In the genomic region with DNA sequence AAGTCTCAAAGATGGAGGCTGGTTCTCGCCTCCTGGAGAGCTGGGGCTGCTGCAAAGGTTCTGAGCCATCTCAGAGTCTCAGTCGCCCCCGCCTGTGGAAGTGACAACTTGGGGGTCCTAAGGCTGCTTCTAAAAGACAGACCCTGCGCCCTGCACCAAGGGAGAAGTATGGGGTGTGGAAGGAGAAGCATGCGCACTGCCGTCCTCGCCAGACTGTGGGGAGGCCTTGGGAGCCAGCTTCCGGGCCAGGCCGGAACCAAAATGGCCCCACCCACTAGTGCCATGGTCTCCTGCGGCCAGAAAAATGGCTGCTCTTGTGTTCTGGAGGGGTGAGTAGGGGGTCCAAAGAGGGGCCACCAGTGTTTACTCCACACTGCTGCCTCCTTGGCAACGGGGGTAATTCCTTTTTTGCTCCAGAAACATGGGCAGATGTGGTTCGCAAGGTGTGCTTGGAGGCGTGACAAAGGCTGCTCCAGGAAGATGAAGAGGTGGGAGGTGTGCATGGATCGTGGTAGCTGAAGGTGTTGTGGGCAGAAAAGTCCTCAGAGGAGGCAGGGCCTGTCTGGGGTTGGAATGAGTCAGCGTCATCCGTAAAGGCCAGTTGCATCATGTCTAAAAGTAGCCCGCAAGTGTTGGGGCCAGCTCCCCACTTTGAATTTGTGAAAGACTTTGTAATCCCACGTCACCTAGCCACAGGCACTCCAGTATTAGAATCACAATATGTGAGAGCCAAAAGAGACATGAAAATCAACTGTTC, we compare ENCODE assay signal across 9 cellular contexts.
A peak's percentile ranks its signal among the peaks of the same experiment; 100 is the strongest.
DNase-seq lines count a peak whose midpoint lies in the region; ATAC-seq and TF ChIP-seq lines count a peak whose summit lies in the region.
"Had no signal": no experiment of that assay in that cellular context is flagged by ENCODE, and none has a peak within 500 bp of the region (broad histone marks: within the 10 kb centered on the region; RNA-seq: fewer than 3 reads in every experiment).

No MANE protein-coding gene starts in this region.

- peaks cover 24% of the 10 kb centered on the region for H3K4me1 Mint-ChIP-seq in activated naive CD8-positive, alpha-beta T cell treated with anti-CD3 and anti-CD28 coated beads, Interleukin-2, amount 50 U/mL, for 24 hours
- peaks cover 8% of the 10 kb centered on the region for H3K4me1 Mint-ChIP-seq in activated naive CD8-positive, alpha-beta T cell treated with anti-CD3 and anti-CD28 coated beads for 36 hours

- no peaks in the 10 kb centered on the region for H3K9me3 ChIP-seq in Karpas-422 (ENCODE audit: low read length)
- peaks cover 3% of the 10 kb centered on the region for H3K9me3 ChIP-seq in WERI-Rb-1 (ENCODE audit: severe bottlenecking)

- no peaks in the 10 kb centered on the region for H3K36me3 ChIP-seq in Karpas-422 (ENCODE audit: insufficient read depth, low read length)
- H3K36me3 ChIP-seq in WERI-Rb-1 = no peaks in the 10 kb centered on the region
- H3K36me3 ChIP-seq: BLaER1 had no signal

- H3K4me2 ChIP-seq in Karpas-422 (ENCODE audit: low read depth, low read length, poor library complexity, severe bottlenecking) = peak overlapping the region; percentile 49
- H3K4me2 ChIP-seq: BLaER1 had no signal

- H3K27me3 ChIP-seq in Karpas-422 (ENCODE audit: low read length) = no peaks in the 10 kb centered on the region
- H3K27me3 ChIP-seq in WERI-Rb-1 (ENCODE audit: insufficient read depth, low read depth, severe bottlenecking) = no peaks in the 10 kb centered on the region
- H3K27me3 ChIP-seq: BLaER1 had no signal

- peaks cover 4% of the 10 kb centered on the region for H3K27me3 Mint-ChIP-seq in activated naive CD8-positive, alpha-beta T cell treated with anti-CD3 and anti-CD28 coated beads, Interleukin-2, amount 50 U/mL, for 24 hours
- H3K27me3 Mint-ChIP-seq in activated naive CD8-positive, alpha-beta T cell treated with anti-CD3 and anti-CD28 coated beads for 36 hours = no peaks in the 10 kb centered on the region

- H3K36me3 Mint-ChIP-seq in activated naive CD8-positive, alpha-beta T cell treated with anti-CD3 and anti-CD28 coated beads, Interleukin-2, amount 50 U/mL, for 24 hours (ENCODE audit: low read depth) = no peaks in the 10 kb centered on the region
- no peaks in the 10 kb centered on the region for H3K36me3 Mint-ChIP-seq in activated naive CD8-positive, alpha-beta T cell treated with anti-CD3 and anti-CD28 coated beads for 36 hours

- no peaks in the 10 kb centered on the region for H4K20me1 ChIP-seq in Karpas-422 (ENCODE audit: insufficient read depth, low read depth, low read length)
- H4K20me1 ChIP-seq: BLaER1 had no signal

- H3K79me2 ChIP-seq in Karpas-422 (ENCODE audit: low read length) = no peaks in the 10 kb centered on the region

- H3K9me2 ChIP-seq in Karpas-422 (replicated peaks; ENCODE audit: insufficient read depth, low read length) = no peaks in the 10 kb centered on the region

- peaks cover 46% of the 10 kb centered on the region for H3K4me1 ChIP-seq in Karpas-422 (ENCODE audit: low read length)
- H3K4me1 ChIP-seq: BLaER1 had no signal

- peaks cover 12% of the 10 kb centered on the region for H3K9me3 Mint-ChIP-seq in activated naive CD8-positive, alpha-beta T cell treated with anti-CD3 and anti-CD28 coated beads, Interleukin-2, amount 50 U/mL, for 24 hours
- peaks cover 4% of the 10 kb centered on the region for H3K9me3 Mint-ChIP-seq in activated naive CD8-positive, alpha-beta T cell treated with anti-CD3 and anti-CD28 coated beads for 36 hours

- DNase-seq in activated naive CD8-positive, alpha-beta T cell treated with anti-CD3 and anti-CD28 coated beads, Interleukin-2, amount 50 U/mL, for 24 hours = peak; percentile 6
- no peak for DNase-seq in activated naive CD8-positive, alpha-beta T cell treated with anti-CD3 and anti-CD28 coated beads for 36 hours
- DNase-seq in Karpas-422 (no peak), amniotic epithelial cell (ENCODE audit: low read depth) (peak; percentile 74), DMS114 treated with DMSO at 0.1 percent for 48 hours (lab: John Stamatoyannopoulos, UW; ENCODE audit: unreplicated experiment) (no peak), WERI-Rb-1 (no peak)
- DNase-seq in activated effector memory CD4-positive, alpha-beta T cell treated with anti-CD3 and anti-CD28 coated beads, Interleukin-2, amount 50 U/mL, for 16 hours = no peak

- no peak for TF ChIP-seq CTCF in WERI-Rb-1 (IDR thresholded peaks at IDR 0.05; ENCODE audit: low read depth, low read length)

- H3K27ac Mint-ChIP-seq in activated naive CD8-positive, alpha-beta T cell treated with anti-CD3 and anti-CD28 coated beads, Interleukin-2, amount 50 U/mL, for 24 hours = peak overlapping the region; percentile 31
- no peak overlapping the region for H3K27ac Mint-ChIP-seq in activated naive CD8-positive, alpha-beta T cell treated with anti-CD3 and anti-CD28 coated beads for 36 hours

- peak overlapping the region; percentile 68 for H2AFZ ChIP-seq in Karpas-422 (ENCODE audit: low read length)

- peak overlapping the region; percentile 41 for H3K9ac ChIP-seq in Karpas-422 (ENCODE audit: low read length)
- H3K9ac ChIP-seq: BLaER1 had no signal

- H3K4me3 ChIP-seq in Karpas-422 (ENCODE audit: low read length) (peak overlapping the region; percentile 30; the same call in 1 of the 2 replicates), WERI-Rb-1 (ENCODE audit: low read depth, low read length) (no peak overlapping the region)
- H3K4me3 ChIP-seq: BLaER1 had no signal

- no peak overlapping the region for H3K4me3 Mint-ChIP-seq in activated naive CD8-positive, alpha-beta T cell treated with anti-CD3 and anti-CD28 coated beads, Interleukin-2, amount 50 U/mL, for 24 hours
- no peak overlapping the region for H3K4me3 Mint-ChIP-seq in activated naive CD8-positive, alpha-beta T cell treated with anti-CD3 and anti-CD28 coated beads for 36 hours

- ATAC-seq in activated naive CD8-positive, alpha-beta T cell treated with anti-CD3 and anti-CD28 coated beads, Interleukin-2, amount 50 U/mL, for 24 hours = no peak

- H3K27ac ChIP-seq in Karpas-422 (ENCODE audit: low read length) (no peak overlapping the region), temporal lobe (ENCODE audit: low read depth, low read length) (peak overlapping the region; percentile 44), WERI-Rb-1 (no peak overlapping the region)
- H3K27ac ChIP-seq: BLaER1 had no signal

Comparison
In these comparisons a context has a peak if more than half of its experiments do, and no peak if none do; other contexts are left out.
1. DNase-seq: peak in activated naive CD8-positive, alpha-beta T cell treated with anti-CD3 and anti-CD28 coated beads, Interleukin-2, amount 50 U/mL, for 24 hours (single experiment) and amniotic epithelial cell (single experiment); none in activated naive CD8-positive, alpha-beta T cell treated with anti-CD3 and anti-CD28 coated beads for 36 hours (single experiment), Karpas-422 (single experiment), activated effector memory CD4-positive, alpha-beta T cell treated with anti-CD3 and anti-CD28 coated beads, Interleukin-2, amount 50 U/mL, for 16 hours (single experiment), DMS114 treated with DMSO at 0.1 percent for 48 hours (single experiment) and WERI-Rb-1 (single experiment).